In genomic region chr22:41543854-41544670, GRCh38 we compare ENCODE assay signal across 1 cellular context.
A peak's percentile ranks its signal among the peaks of the same experiment; 100 is the strongest.
TF ChIP-seq lines count a peak whose summit lies in the region.

A gene with protein sequence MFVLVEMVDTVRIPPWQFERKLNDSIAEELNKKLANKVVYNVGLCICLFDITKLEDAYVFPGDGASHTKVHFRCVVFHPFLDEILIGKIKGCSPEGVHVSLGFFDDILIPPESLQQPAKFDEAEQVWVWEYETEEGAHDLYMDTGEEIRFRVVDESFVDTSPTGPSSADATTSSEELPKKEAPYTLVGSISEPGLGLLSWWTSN (minus strand): TSS chr22:41544470. CDS start chr22:41544101, 369 bp downstream.

TF ChIP-seq in IMR-90, 13 proteins besides CTCF, POLR2A, EP300 and RAD21 (continued from another document):
- peak; percentile 93 for TF ChIP-seq MXI1 (IDR thresholded peaks at IDR 0.05; ENCODE audit: borderline replicate concordance, low read depth, low read length)
